In the genomic region with DNA sequence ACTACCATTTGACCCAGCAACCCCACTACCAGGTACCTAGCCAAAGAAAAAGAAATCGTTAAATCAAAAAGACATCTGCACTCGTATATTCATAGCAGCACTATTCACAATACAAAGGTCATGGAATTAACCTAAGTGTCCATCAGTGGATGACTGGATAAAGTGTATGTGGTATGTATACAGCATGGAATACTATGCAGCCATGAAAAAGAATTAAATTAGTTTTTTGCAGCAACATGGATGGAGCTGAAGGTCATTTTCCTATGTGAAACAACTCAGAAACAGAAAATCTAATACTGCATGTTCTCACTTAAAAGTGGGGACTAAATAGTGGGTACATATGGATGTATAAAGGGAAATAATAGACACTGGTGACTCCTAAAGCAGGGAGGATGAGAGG, we compare ENCODE assay signal across 10 cellular contexts.
"Had no signal": no experiment of that assay in that cellular context is flagged by ENCODE, and none has a peak within 500 bp of the region (broad histone marks: within the 10 kb centered on the region; RNA-seq: fewer than 3 reads in every experiment).

No MANE protein-coding gene starts in this region.

- H3K9ac ChIP-seq: GM23248 had no signal

- ATAC-seq: GM23338, HCT116 had no signal

- H3K4me2 ChIP-seq: GM23338 had no signal

- H3K4me1 ChIP-seq: HAP-1 had no signal

- FAIRE-seq: H54 had no signal

- H3K4me3 ChIP-seq: GM23248, GM23338, HAP-1 had no signal

- H3K36me3 ChIP-seq: HAP-1 had no signal

- H3K27ac ChIP-seq: GM23248 had no signal

- DNase-seq: GM23248, GOT3, H7, H9, HCEC 1CT, HFFc6 had no signal

- H2AFZ ChIP-seq: GM23248, GM23338 had no signal

- H3K9me3 ChIP-seq: HAP-1 had no signal
